ENCODE assay signal across 1 cellular context in the genomic region with DNA sequence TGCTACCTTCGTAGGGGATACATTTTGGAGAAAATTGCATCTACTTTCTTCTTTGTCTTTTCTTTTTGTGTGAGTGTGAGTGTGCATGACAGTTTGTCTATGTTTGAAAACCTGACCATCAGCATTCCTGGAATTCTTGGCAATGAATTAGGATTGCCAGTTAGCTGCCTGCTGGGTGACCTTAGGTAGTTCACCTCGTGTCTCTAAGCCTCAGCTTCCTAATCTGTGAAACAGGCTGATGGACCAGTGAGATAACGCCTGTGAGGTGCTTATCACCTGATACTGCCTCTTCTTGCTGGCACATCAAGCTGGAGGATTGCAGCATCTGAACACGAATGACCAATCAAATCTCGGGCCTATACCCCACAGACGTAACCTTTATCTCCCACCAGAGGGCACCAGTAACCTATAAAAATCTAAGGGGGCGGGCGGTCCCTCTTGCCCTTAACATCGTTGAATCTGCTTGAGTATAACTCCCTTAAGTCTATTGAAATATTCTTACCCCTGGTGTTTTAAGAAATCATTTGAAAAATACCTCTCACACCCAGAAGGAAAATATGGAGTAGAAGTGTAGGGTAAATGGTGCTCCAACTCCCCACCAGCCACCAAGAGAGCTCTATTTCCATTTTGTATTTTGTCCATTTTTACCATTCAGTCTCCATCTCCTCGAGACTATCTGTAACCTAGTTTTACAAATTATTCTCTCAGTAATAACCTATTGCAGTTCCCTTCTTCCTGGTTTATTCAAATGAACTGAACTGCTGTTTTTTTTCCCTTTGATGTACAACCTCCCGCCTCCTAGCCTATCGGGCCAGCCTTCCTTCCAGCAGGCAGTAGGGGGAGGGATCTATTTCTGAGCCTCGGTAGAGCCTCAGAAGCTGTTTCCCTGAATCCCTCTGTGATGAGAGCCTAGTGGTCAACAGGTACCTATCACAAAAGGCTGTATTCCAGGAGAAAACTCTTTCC.
TF ChIP-seq lines count a peak whose summit lies in the region.

No MANE protein-coding gene starts in this region.

TF ChIP-seq in H1, 55 proteins besides CTCF, POLR2A, EP300 and RAD21 (continues in another document):
- no peak for TF ChIP-seq RNF2 (IDR thresholded peaks at IDR 0.05; ENCODE audit: borderline replicate concordance, low read depth, low read length, missing control alignments, poor library complexity, severe bottlenecking)
- TF ChIP-seq E2F6 (IDR thresholded peaks at IDR 0.05) = no peak
- TF ChIP-seq TCF12 (IDR thresholded peaks at IDR 0.05; ENCODE audit: low read depth, low read length) = 0 out of 2 replicates have a peak, but pooled peaks have one; percentile 60
- TF ChIP-seq BACH1 (IDR thresholded peaks at IDR 0.05; ENCODE audit: low read length) = no peak
- TF ChIP-seq, protein P1, sequence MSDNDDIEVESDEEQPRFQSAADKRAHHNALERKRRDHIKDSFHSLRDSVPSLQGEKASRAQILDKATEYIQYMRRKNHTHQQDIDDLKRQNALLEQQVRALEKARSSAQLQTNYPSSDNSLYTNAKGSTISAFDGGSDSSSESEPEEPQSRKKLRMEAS (IDR thresholded peaks at IDR 0.05) = peak; percentile 60; the same call in 1 of the 2 replicates
- TF ChIP-seq FOSL1 (IDR thresholded peaks at IDR 0.05; ENCODE audit: insufficient read depth, low read depth, low read length) = no peak
- TF ChIP-seq JUN (IDR thresholded peaks at IDR 0.05; ENCODE audit: low read depth, low read length) = no peak
- TF ChIP-seq SIN3A (conservative IDR thresholded peaks at IDR 0.05 in 1 of 2, IDR thresholded peaks at IDR 0.05 in 1 of 2; ENCODE audit: low read depth in 1 of 2, low read length in 2 of 2) = peak; percentile 72 to 84; a peak in 1 of 4 replicates
- TF ChIP-seq GTF2F1 (IDR thresholded peaks at IDR 0.05; ENCODE audit: borderline replicate concordance, low read depth, low read length) = no peak
- TF ChIP-seq TEAD4 (IDR thresholded peaks at IDR 0.05; ENCODE audit: low read depth, low read length) = peak; percentile 99
- TF ChIP-seq NANOG (IDR thresholded peaks at IDR 0.05; ENCODE audit: insufficient read depth, low read depth, low read length, poor library complexity, severe bottlenecking) = peak; percentile 79
- no peak for TF ChIP-seq SIX5 (IDR thresholded peaks at IDR 0.05; ENCODE audit: low read depth, low read length)
- no peak for TF ChIP-seq CBX5 (IDR thresholded peaks at IDR 0.05; ENCODE audit: low read depth, low read length)
- no peak for TF ChIP-seq JUND (IDR thresholded peaks at IDR 0.05; ENCODE audit: low read length)
- no peak for TF ChIP-seq HDAC6 (IDR thresholded peaks at IDR 0.05; ENCODE audit: low read depth, low read length)
- TF ChIP-seq CEBPB (IDR thresholded peaks at IDR 0.05; ENCODE audit: low read depth, low read length) = peak; percentile 77
- TF ChIP-seq, protein P2, sequence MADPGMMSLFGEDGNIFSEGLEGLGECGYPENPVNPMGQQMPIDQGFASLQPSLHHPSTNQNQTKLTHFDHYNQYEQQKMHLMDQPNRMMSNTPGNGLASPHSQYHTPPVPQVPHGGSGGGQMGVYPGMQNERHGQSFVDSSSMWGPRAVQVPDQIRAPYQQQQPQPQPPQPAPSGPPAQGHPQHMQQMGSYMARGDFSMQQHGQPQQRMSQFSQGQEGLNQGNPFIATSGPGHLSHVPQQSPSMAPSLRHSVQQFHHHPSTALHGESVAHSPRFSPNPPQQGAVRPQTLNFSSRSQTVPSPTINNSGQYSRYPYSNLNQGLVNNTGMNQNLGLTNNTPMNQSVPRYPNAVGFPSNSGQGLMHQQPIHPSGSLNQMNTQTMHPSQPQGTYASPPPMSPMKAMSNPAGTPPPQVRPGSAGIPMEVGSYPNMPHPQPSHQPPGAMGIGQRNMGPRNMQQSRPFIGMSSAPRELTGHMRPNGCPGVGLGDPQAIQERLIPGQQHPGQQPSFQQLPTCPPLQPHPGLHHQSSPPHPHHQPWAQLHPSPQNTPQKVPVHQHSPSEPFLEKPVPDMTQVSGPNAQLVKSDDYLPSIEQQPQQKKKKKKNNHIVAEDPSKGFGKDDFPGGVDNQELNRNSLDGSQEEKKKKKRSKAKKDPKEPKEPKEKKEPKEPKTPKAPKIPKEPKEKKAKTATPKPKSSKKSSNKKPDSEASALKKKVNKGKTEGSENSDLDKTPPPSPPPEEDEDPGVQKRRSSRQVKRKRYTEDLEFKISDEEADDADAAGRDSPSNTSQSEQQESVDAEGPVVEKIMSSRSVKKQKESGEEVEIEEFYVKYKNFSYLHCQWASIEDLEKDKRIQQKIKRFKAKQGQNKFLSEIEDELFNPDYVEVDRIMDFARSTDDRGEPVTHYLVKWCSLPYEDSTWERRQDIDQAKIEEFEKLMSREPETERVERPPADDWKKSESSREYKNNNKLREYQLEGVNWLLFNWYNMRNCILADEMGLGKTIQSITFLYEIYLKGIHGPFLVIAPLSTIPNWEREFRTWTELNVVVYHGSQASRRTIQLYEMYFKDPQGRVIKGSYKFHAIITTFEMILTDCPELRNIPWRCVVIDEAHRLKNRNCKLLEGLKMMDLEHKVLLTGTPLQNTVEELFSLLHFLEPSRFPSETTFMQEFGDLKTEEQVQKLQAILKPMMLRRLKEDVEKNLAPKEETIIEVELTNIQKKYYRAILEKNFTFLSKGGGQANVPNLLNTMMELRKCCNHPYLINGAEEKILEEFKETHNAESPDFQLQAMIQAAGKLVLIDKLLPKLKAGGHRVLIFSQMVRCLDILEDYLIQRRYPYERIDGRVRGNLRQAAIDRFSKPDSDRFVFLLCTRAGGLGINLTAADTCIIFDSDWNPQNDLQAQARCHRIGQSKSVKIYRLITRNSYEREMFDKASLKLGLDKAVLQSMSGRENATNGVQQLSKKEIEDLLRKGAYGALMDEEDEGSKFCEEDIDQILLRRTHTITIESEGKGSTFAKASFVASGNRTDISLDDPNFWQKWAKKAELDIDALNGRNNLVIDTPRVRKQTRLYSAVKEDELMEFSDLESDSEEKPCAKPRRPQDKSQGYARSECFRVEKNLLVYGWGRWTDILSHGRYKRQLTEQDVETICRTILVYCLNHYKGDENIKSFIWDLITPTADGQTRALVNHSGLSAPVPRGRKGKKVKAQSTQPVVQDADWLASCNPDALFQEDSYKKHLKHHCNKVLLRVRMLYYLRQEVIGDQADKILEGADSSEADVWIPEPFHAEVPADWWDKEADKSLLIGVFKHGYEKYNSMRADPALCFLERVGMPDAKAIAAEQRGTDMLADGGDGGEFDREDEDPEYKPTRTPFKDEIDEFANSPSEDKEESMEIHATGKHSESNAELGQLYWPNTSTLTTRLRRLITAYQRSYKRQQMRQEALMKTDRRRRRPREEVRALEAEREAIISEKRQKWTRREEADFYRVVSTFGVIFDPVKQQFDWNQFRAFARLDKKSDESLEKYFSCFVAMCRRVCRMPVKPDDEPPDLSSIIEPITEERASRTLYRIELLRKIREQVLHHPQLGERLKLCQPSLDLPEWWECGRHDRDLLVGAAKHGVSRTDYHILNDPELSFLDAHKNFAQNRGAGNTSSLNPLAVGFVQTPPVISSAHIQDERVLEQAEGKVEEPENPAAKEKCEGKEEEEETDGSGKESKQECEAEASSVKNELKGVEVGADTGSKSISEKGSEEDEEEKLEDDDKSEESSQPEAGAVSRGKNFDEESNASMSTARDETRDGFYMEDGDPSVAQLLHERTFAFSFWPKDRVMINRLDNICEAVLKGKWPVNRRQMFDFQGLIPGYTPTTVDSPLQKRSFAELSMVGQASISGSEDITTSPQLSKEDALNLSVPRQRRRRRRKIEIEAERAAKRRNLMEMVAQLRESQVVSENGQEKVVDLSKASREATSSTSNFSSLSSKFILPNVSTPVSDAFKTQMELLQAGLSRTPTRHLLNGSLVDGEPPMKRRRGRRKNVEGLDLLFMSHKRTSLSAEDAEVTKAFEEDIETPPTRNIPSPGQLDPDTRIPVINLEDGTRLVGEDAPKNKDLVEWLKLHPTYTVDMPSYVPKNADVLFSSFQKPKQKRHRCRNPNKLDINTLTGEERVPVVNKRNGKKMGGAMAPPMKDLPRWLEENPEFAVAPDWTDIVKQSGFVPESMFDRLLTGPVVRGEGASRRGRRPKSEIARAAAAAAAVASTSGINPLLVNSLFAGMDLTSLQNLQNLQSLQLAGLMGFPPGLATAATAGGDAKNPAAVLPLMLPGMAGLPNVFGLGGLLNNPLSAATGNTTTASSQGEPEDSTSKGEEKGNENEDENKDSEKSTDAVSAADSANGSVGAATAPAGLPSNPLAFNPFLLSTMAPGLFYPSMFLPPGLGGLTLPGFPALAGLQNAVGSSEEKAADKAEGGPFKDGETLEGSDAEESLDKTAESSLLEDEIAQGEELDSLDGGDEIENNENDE (IDR thresholded peaks at IDR 0.05; ENCODE audit: insufficient replicate concordance, low read length) = no peak
- TF ChIP-seq, protein P3, sequence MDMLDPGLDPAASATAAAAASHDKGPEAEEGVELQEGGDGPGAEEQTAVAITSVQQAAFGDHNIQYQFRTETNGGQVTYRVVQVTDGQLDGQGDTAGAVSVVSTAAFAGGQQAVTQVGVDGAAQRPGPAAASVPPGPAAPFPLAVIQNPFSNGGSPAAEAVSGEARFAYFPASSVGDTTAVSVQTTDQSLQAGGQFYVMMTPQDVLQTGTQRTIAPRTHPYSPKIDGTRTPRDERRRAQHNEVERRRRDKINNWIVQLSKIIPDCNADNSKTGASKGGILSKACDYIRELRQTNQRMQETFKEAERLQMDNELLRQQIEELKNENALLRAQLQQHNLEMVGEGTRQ (IDR thresholded peaks at IDR 0.05; ENCODE audit: low read length) = no peak
- no peak; the same call in 1 of the 2 replicates for TF ChIP-seq POLR2AphosphoS5 (IDR thresholded peaks at IDR 0.05; ENCODE audit: low read depth, low read length)
- TF ChIP-seq TAF7 (optimal IDR thresholded peaks at IDR 0.05; ENCODE audit: borderline replicate concordance, low read depth, low read length) = no peak
- peak; percentile 95 for TF ChIP-seq KDM1A (IDR thresholded peaks at IDR 0.05; ENCODE audit: borderline replicate concordance, low read length)
- peak in 1 of 2 experiments; percentile 96; a peak in 1 of 4 replicates for TF ChIP-seq HDAC2 (IDR thresholded peaks at IDR 0.05; ENCODE audit: borderline replicate concordance in 1 of 2, low read depth in 2 of 2, low read length in 2 of 2)
- TF ChIP-seq EGR1 (IDR thresholded peaks at IDR 0.05; ENCODE audit: borderline replicate concordance, low read depth, low read length) = no peak
- TF ChIP-seq GABPA (IDR thresholded peaks at IDR 0.05; ENCODE audit: borderline replicate concordance, insufficient read depth, low read length) = no peak
- no peak for TF ChIP-seq POU5F1 (IDR thresholded peaks at IDR 0.05; ENCODE audit: low read depth, low read length)
- TF ChIP-seq SIRT6 (IDR thresholded peaks at IDR 0.05; ENCODE audit: low read length) = no peak
- no peak; the same call in 1 of the 2 replicates for TF ChIP-seq RBBP5 (IDR thresholded peaks at IDR 0.05; ENCODE audit: borderline replicate concordance, low read depth, low read length)
- TF ChIP-seq CHD1 (IDR thresholded peaks at IDR 0.05; ENCODE audit: low read depth, low read length) = no peak
- peak; percentile 91 for TF ChIP-seq SP1 (IDR thresholded peaks at IDR 0.05; ENCODE audit: low read depth, low read length)
- no peak for TF ChIP-seq KDM5A (IDR thresholded peaks at IDR 0.05; ENCODE audit: low read length)
- no peak for TF ChIP-seq KDM4A (IDR thresholded peaks at IDR 0.05; ENCODE audit: low read depth, low read length, severe bottlenecking)
- no peak for TF ChIP-seq ZNF274 (IDR thresholded peaks at IDR 0.05; ENCODE audit: borderline replicate concordance, extremely low read depth, low read length)
- TF ChIP-seq CREB1 (IDR thresholded peaks at IDR 0.05) = no peak
- TF ChIP-seq ASH2L (IDR thresholded peaks at IDR 0.05; ENCODE audit: low read length) = peak; percentile 81
- TF ChIP-seq TAF1 (IDR thresholded peaks at IDR 0.05; ENCODE audit: low read depth, low read length) = no peak
- TF ChIP-seq ATF3 (IDR thresholded peaks at IDR 0.05; ENCODE audit: insufficient read depth, low read depth, low read length) = no peak
- TF ChIP-seq BCL11A (IDR thresholded peaks at IDR 0.05; ENCODE audit: low read depth in 2 of 2, low read length in 2 of 2) = no peak
- TF ChIP-seq BRCA1 (IDR thresholded peaks at IDR 0.05; ENCODE audit: low read depth, low read length) = no peak
- no peak for TF ChIP-seq SRF (IDR thresholded peaks at IDR 0.05; ENCODE audit: low read depth, low read length)
- TF ChIP-seq RXRA (IDR thresholded peaks at IDR 0.05; ENCODE audit: insufficient read depth, low read depth, low read length) = no peak
- TF ChIP-seq ATF2 (IDR thresholded peaks at IDR 0.05; ENCODE audit: low read length) = peak; percentile 88
- no peak for TF ChIP-seq MAFK (IDR thresholded peaks at IDR 0.05; ENCODE audit: low read depth, low read length)
- TF ChIP-seq SAP30 (IDR thresholded peaks at IDR 0.05; ENCODE audit: insufficient read depth, insufficient replicate concordance, low read length) = no peak
- 0 out of 2 replicates have a peak, but pooled peaks have one; percentile 26 for TF ChIP-seq YY1 (IDR thresholded peaks at IDR 0.05; ENCODE audit: low read depth, low read length)
- TF ChIP-seq SUZ12 (IDR thresholded peaks at IDR 0.05; ENCODE audit: low read length) = no peak
- TF ChIP-seq NRF1 (IDR thresholded peaks at IDR 0.05; ENCODE audit: low read depth, low read length) = no peak
- TF ChIP-seq PHF8 (conservative IDR thresholded peaks at IDR 0.05; ENCODE audit: low read depth, low read length) = no peak
- TF ChIP-seq SP2 (IDR thresholded peaks at IDR 0.05; ENCODE audit: low read length) = no peak
- no peak for TF ChIP-seq EZH2 (IDR thresholded peaks at IDR 0.05; ENCODE audit: low read depth, low read length, severe bottlenecking)
- peak; percentile 82; the same call in 1 of the 2 replicates for TF ChIP-seq SP4 (IDR thresholded peaks at IDR 0.05; ENCODE audit: low read length)
- TF ChIP-seq TBP (IDR thresholded peaks at IDR 0.05; ENCODE audit: low read depth, low read length) = no peak
- TF ChIP-seq CTBP2 (IDR thresholded peaks at IDR 0.05; ENCODE audit: borderline replicate concordance, insufficient read depth, insufficient read length, low read length) = no peak
- TF ChIP-seq CHD2 (IDR thresholded peaks at IDR 0.05; ENCODE audit: low read length) = no peak
- no peak for TF ChIP-seq RFX5 (IDR thresholded peaks at IDR 0.05; ENCODE audit: borderline replicate concordance, low read depth, low read length)
